Comparison of ENCODE assay signal across 15 cellular contexts in the genomic region with DNA sequence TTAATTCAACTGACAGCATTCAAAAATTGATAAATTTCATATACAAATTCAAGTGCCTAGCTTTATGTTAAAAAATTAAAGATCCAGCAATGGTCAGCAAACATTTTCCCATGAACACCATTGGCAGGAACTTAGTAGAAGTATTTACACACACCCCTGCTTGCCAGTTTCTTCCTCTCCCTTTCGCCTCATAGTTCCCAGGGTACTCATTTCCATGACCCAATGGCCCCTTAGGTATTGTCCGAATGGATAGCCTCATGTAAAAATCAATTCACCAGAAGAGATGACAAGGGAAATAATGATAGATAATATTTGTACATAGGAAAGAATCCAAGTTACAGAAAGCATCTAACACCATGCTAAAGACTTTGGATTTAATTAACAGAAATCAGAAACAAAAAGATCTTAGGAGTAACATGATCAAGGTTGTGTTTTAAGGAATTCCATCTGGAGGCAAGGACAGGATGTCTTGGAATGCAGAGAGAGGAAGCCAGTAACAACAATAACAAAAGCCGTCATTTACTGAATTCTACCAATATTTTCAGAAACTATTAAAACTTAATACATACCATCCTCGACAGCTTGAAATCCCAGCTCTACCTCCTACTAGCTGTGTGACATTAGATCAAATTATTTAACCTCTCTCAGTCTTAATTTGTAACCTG.
"Had no signal": no experiment of that assay in that cellular context is flagged by ENCODE, and none has a peak within 500 bp of the region (broad histone marks: within the 10 kb centered on the region; RNA-seq: fewer than 3 reads in every experiment).

No MANE protein-coding gene starts in this region.

- H3K27me3 ChIP-seq: ascending aorta, gastroesophageal sphincter, upper lobe of left lung had no signal

- H3K9me3 ChIP-seq: ascending aorta, gastroesophageal sphincter, mucosa of descending colon, upper lobe of left lung had no signal

- H3K4me1 ChIP-seq: gastroesophageal sphincter, upper lobe of left lung had no signal

- H3K27ac ChIP-seq: ascending aorta, gastroesophageal sphincter, skin epidermis, upper lobe of left lung had no signal

- H3K36me3 ChIP-seq: ascending aorta, gastroesophageal sphincter, upper lobe of left lung had no signal

- DNase-seq: activated naive CD4-positive, alpha-beta T cell; activated naive CD8-positive, alpha-beta T cell treated with anti-CD3 and anti-CD28 coated beads, Interleukin-2, amount 50 U/mL, for 24 hours; central memory CD4-positive, alpha-beta T cell; cortex of kidney; effector CD4-positive, alpha-beta T cell; islet precursor cell; mammary epithelial cell; mucosa of descending colon; naive thymus-derived CD8-positive, alpha-beta T cell; stimulated activated CD4-positive, alpha-beta T cell treated with anti-CD3 and anti-CD28 coated beads, Interleukin-4, amount 100 ng/mL, for 4 hours; SW 1271; upper lobe of left lung had no signal

- H3K4me3 ChIP-seq: ascending aorta, gastroesophageal sphincter, mucosa of descending colon, skin epidermis, upper lobe of left lung had no signal
